Comparison of ENCODE assay signal across 8 cellular contexts in genomic region chr11:48307760-48308386, GRCh38. TPM values are rescaled to one million over a fixed set of nuclear protein-coding genes. Genes with fewer than 3 reads are reported as not detected.
A peak's percentile ranks its signal among the peaks of the same experiment; 100 is the strongest.
DNase-seq lines count a peak whose midpoint lies in the region; ATAC-seq and TF ChIP-seq lines count a peak whose summit lies in the region.

No MANE protein-coding gene starts in this region.

- H3K4me3 ChIP-seq in mammary epithelial cell (replicated peaks in 1 of 3; ENCODE audit: insufficient read depth in 1 of 3, low read depth in 2 of 3, low read length in 3 of 3) (no peak overlapping the region), kidney epithelial cell (ENCODE audit: low read depth, low read length) (no peak overlapping the region)

- no peaks in the 10 kb centered on the region for H3K36me3 ChIP-seq in mammary epithelial cell (ENCODE audit: insufficient read depth, low read length)
- no peaks in the 10 kb centered on the region for H3K36me3 ChIP-seq in kidney epithelial cell (ENCODE audit: control insufficient read depth, insufficient read depth, low read length)

- BruUV-seq in mammary epithelial cell (replicated peaks; lab: Mats Ljungman, UMichigan): no TSS peak

- peak; percentile 37 for DNase-seq in NCI-H1436 (lab: John Stamatoyannopoulos, UW)
- no peak for DNase-seq in NCI-H1436 treated with DMSO at 0.1 percent for 48 hours (lab: John Stamatoyannopoulos, UW)
- peak; percentile 37 for DNase-seq in NCI-H146 (lab: John Stamatoyannopoulos, UW)
- DNase-seq in UCSD-AML1 (lab: John Stamatoyannopoulos, UW; ENCODE audit: unreplicated experiment): peak; percentile 32
- peak; percentile 28 for DNase-seq in mammary epithelial cell
- DNase-seq in kidney epithelial cell (ENCODE audit: low read depth): no peak
- peak; percentile 56 to 68 for DNase-seq in stimulated activated CD4-positive, alpha-beta T cell treated with anti-CD3 and anti-CD28 coated beads, Interleukin-4, amount 100 ng/mL, for 48 hours (ENCODE audit: low read depth in 2 of 2)

- TF ChIP-seq CTCF in mammary epithelial cell (conservative IDR thresholded peaks at IDR 0.05 in 1 of 2, IDR thresholded peaks at IDR 0.05 in 1 of 2; ENCODE audit: extremely low read depth in 1 of 2, insufficient read depth in 1 of 2, low read depth in 1 of 2, low read length in 2 of 2) (peak; percentile 80), kidney epithelial cell (IDR thresholded peaks at IDR 0.05; ENCODE audit: insufficient read depth, low read length, poor library complexity, severe bottlenecking) (peak; percentile 86)

- no peak overlapping the region for H3K4me2 ChIP-seq in mammary epithelial cell (ENCODE audit: insufficient read depth, low read depth, low read length)

- CTCF ChIA-PET in mammary epithelial cell (lab: Charles Lee; ENCODE audit: low non-redundant PET): interaction anchor here (0.6 kb wide), 1 partner anchor 29 kb away, joined by 5 read pairs; no protein-coding TSS in a partner anchor

- dilution Hi-C loops in mammary epithelial cell (cut with HindIII; ENCODE audit: low sequenced_read_pairs): no loop called here

- no peaks in the 10 kb centered on the region for H4K20me1 ChIP-seq in mammary epithelial cell (ENCODE audit: insufficient read depth, low read length)

- no peak overlapping the region for H3K9ac ChIP-seq in mammary epithelial cell (ENCODE audit: insufficient read depth, low read length)

- intact Hi-C loops in mammary epithelial cell (cut with micrococcal nuclease): no loop called here

- no peak overlapping the region for H2AFZ ChIP-seq in mammary epithelial cell (ENCODE audit: low read depth, low read length)

- H3K27me3 ChIP-seq in mammary epithelial cell (ENCODE audit: insufficient read depth, low read length) (no peaks in the 10 kb centered on the region), kidney epithelial cell (ENCODE audit: control insufficient read depth, insufficient read depth, low read length) (no peaks in the 10 kb centered on the region)

- peak; percentile 95 for ATAC-seq in HG02623 (IDR thresholded peaks at IDR 0.05; ENCODE audit: unreplicated experiment)

- 18% methylated on average over 5 of the region's 5 CpGs for WGBS in mammary epithelial cell (ENCODE audit: low coverage, missing lambda C conversion rate)

- in situ Hi-C loops in mammary epithelial cell (cut with MboI; ENCODE audit: low sequenced_read_pairs in 2 of 2): no loop called here

- no peaks in the 10 kb centered on the region for H3K79me2 ChIP-seq in mammary epithelial cell (ENCODE audit: insufficient read depth, low read length)

- H3K27ac ChIP-seq in mammary epithelial cell (ENCODE audit: insufficient read depth, low read depth, low read length): no peak overlapping the region

- no peaks in the 10 kb centered on the region for H3K4me1 ChIP-seq in mammary epithelial cell (ENCODE audit: insufficient read depth, low read length)

- peaks cover 9% of the 10 kb centered on the region for H3K9me3 ChIP-seq in mammary epithelial cell (replicated peaks; ENCODE audit: insufficient read depth, low read length)

RNA-seq across cellular contexts. Expression of gene OR4S1, which starts 1.9 kb away (rescaled TPM):
- total RNA-seq in mammary epithelial cell: not detected
- polyA plus RNA-seq in mammary epithelial cell: not detected
- polyA minus RNA-seq in mammary epithelial cell: not detected
- not detected in 2 replicates for total RNA-seq in kidney epithelial cell

RNA-seq across cellular contexts. Expression of gene OR4C3, which starts 16.8 kb away (rescaled TPM):
- total RNA-seq in mammary epithelial cell: not detected
- not detected for polyA plus RNA-seq in mammary epithelial cell
- not detected for polyA minus RNA-seq in mammary epithelial cell
- not detected in 2 replicates for total RNA-seq in kidney epithelial cell

RNA-seq across cellular contexts. Expression of gene OR4X1, which starts 44.2 kb away (rescaled TPM):
- not detected for total RNA-seq in mammary epithelial cell
- polyA plus RNA-seq in mammary epithelial cell: not detected
- not detected for polyA minus RNA-seq in mammary epithelial cell
- not detected in 2 replicates for total RNA-seq in kidney epithelial cell

RNA-seq across cellular contexts. Expression of gene OR4C5, which starts 58.4 kb away (rescaled TPM):
- total RNA-seq in mammary epithelial cell: not detected
- not detected for polyA plus RNA-seq in mammary epithelial cell
- polyA minus RNA-seq in mammary epithelial cell: not detected
- not detected in 2 replicates for total RNA-seq in kidney epithelial cell

Comparison
In these comparisons a context has a peak if more than half of its experiments do, and no peak if none do; other contexts are left out.
1. DNase-seq: peak in NCI-H1436 (single experiment), NCI-H146 (single experiment), UCSD-AML1 (single experiment), mammary epithelial cell (single experiment) and stimulated activated CD4-positive, alpha-beta T cell treated with anti-CD3 and anti-CD28 coated beads, Interleukin-4, amount 100 ng/mL, for 48 hours (2 of 2); none in NCI-H1436 treated with DMSO at 0.1 percent for 48 hours (single experiment) and kidney epithelial cell (single experiment).